In the genomic region with DNA sequence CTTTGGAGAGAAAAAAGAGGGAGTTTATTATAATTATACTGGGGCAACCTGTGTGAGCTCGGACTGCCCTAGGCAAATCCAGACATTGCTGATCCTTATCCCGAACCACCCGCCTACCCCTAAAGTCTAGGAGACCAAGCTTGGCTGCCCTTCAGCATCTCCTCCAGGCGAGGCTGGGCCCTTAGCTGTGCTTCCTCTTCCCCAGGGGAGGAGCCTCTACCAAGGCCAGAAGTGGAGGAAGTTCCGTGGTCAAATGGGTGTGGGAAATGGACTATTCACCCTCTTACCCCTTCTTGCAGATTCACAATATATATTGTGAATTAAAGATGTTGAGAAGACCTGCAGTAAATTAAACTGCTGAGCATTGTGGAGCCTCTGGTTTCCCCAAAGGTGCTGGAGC, we compare ENCODE assay signal across 2 cellular contexts.
TF ChIP-seq lines count a peak whose summit lies in the region.

No MANE protein-coding gene starts in this region.

TF ChIP-seq in HepG2, 621 proteins besides CTCF, POLR2A, EP300 and RAD21:
- TF ChIP-seq RXRA (CRISPR knock-in tag; IDR thresholded peaks at IDR 0.05) (no peak), ZNF207 (IDR thresholded peaks at IDR 0.05; ENCODE audit: borderline replicate concordance) (no peak), ZNF780A (CRISPR knock-in tag; IDR thresholded peaks at IDR 0.05) (no peak), MEF2D (CRISPR knock-in tag; IDR thresholded peaks at IDR 0.05) (no peak), GTF2F1 (IDR thresholded peaks at IDR 0.05; ENCODE audit: low read length) (no peak), ZNF3 (CRISPR knock-in tag; IDR thresholded peaks at IDR 0.05) (no peak), TGIF2 (CRISPR knock-in tag; IDR thresholded peaks at IDR 0.05) (no peak), ATF7 (IDR thresholded peaks at IDR 0.05) (no peak), ATF7 (CRISPR knock-in tag; IDR thresholded peaks at IDR 0.05) (no peak), ZBTB1 (CRISPR knock-in tag; IDR thresholded peaks at IDR 0.05; ENCODE audit: borderline replicate concordance) (no peak), NR2F1 (CRISPR knock-in tag; IDR thresholded peaks at IDR 0.05) (no peak), RARG (CRISPR knock-in tag; IDR thresholded peaks at IDR 0.05; ENCODE audit: low read depth) (no peak), IRF2 (CRISPR knock-in tag; IDR thresholded peaks at IDR 0.05) (no peak), ZNF704 (CRISPR knock-in tag; IDR thresholded peaks at IDR 0.05; ENCODE audit: borderline replicate concordance) (no peak), TAF1 (CRISPR knock-in tag; IDR thresholded peaks at IDR 0.05) (no peak), DMAP1 (CRISPR knock-in tag; IDR thresholded peaks at IDR 0.05) (no peak)
- TF ChIP-seq, protein P1, sequence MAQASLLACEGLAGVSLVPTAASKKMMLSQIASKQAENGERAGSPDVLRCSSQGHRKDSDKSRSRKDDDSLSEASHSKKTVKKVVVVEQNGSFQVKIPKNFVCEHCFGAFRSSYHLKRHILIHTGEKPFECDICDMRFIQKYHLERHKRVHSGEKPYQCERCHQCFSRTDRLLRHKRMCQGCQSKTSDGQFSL (CRISPR knock-in tag; IDR thresholded peaks at IDR 0.05) = no peak
- TF ChIP-seq, protein P2, sequence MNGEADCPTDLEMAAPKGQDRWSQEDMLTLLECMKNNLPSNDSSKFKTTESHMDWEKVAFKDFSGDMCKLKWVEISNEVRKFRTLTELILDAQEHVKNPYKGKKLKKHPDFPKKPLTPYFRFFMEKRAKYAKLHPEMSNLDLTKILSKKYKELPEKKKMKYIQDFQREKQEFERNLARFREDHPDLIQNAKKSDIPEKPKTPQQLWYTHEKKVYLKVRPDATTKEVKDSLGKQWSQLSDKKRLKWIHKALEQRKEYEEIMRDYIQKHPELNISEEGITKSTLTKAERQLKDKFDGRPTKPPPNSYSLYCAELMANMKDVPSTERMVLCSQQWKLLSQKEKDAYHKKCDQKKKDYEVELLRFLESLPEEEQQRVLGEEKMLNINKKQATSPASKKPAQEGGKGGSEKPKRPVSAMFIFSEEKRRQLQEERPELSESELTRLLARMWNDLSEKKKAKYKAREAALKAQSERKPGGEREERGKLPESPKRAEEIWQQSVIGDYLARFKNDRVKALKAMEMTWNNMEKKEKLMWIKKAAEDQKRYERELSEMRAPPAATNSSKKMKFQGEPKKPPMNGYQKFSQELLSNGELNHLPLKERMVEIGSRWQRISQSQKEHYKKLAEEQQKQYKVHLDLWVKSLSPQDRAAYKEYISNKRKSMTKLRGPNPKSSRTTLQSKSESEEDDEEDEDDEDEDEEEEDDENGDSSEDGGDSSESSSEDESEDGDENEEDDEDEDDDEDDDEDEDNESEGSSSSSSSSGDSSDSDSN (CRISPR knock-in tag; IDR thresholded peaks at IDR 0.05) = no peak
- TF ChIP-seq, protein P3, sequence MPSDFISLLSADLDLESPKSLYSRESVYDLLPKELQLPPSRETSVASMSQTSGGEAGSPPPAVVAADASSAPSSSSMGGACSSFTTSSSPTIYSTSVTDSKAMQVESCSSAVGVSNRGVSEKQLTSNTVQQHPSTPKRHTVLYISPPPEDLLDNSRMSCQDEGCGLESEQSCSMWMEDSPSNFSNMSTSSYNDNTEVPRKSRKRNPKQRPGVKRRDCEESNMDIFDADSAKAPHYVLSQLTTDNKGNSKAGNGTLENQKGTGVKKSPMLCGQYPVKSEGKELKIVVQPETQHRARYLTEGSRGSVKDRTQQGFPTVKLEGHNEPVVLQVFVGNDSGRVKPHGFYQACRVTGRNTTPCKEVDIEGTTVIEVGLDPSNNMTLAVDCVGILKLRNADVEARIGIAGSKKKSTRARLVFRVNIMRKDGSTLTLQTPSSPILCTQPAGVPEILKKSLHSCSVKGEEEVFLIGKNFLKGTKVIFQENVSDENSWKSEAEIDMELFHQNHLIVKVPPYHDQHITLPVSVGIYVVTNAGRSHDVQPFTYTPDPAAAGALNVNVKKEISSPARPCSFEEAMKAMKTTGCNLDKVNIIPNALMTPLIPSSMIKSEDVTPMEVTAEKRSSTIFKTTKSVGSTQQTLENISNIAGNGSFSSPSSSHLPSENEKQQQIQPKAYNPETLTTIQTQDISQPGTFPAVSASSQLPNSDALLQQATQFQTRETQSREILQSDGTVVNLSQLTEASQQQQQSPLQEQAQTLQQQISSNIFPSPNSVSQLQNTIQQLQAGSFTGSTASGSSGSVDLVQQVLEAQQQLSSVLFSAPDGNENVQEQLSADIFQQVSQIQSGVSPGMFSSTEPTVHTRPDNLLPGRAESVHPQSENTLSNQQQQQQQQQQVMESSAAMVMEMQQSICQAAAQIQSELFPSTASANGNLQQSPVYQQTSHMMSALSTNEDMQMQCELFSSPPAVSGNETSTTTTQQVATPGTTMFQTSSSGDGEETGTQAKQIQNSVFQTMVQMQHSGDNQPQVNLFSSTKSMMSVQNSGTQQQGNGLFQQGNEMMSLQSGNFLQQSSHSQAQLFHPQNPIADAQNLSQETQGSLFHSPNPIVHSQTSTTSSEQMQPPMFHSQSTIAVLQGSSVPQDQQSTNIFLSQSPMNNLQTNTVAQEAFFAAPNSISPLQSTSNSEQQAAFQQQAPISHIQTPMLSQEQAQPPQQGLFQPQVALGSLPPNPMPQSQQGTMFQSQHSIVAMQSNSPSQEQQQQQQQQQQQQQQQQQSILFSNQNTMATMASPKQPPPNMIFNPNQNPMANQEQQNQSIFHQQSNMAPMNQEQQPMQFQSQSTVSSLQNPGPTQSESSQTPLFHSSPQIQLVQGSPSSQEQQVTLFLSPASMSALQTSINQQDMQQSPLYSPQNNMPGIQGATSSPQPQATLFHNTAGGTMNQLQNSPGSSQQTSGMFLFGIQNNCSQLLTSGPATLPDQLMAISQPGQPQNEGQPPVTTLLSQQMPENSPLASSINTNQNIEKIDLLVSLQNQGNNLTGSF (CRISPR knock-in tag; IDR thresholded peaks at IDR 0.05) = no peak
TF ChIP-seq in HepG2: peak in this region for 0.

TF ChIP-seq in K562, 482 proteins besides CTCF, POLR2A, EP300 and RAD21:
- TF ChIP-seq MLLT1 (IDR thresholded peaks at IDR 0.05) (no peak), WHSC1 (IDR thresholded peaks at IDR 0.05; ENCODE audit: low read length) (no peak), RFX1 (IDR thresholded peaks at IDR 0.05) (no peak), TCF7 (IDR thresholded peaks at IDR 0.05; ENCODE audit: borderline replicate concordance) (no peak), USF2 (CRISPR knock-in tag; IDR thresholded peaks at IDR 0.05) (no peak), HEY1 (CRISPR knock-in tag; IDR thresholded peaks at IDR 0.05; ENCODE audit: borderline replicate concordance) (no peak)
- TF ChIP-seq, protein P4, sequence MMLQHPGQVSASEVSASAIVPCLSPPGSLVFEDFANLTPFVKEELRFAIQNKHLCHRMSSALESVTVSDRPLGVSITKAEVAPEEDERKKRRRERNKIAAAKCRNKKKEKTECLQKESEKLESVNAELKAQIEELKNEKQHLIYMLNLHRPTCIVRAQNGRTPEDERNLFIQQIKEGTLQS (IDR thresholded peaks at IDR 0.05) = no peak
- TF ChIP-seq, protein P4 (CRISPR knock-in tag; conservative IDR thresholded peaks at IDR 0.05) = no peak
- TF ChIP-seq, protein P5, sequence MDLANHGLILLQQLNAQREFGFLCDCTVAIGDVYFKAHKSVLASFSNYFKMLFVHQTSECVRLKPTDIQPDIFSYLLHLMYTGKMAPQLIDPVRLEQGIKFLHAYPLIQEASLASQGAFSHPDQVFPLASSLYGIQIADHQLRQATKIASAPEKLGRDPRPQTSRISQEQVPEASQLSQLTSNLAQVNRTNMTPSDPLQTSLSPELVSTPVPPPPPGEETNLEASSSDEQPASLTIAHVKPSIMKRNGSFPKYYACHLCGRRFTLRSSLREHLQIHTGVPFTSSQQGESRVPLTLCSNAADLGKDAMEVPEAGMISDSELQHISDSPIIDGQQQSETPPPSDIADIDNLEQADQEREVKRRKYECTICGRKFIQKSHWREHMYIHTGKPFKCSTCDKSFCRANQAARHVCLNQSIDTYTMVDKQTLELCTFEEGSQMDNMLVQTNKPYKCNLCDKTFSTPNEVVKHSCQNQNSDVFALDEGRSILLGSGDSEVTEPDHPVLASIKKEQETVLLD (IDR thresholded peaks at IDR 0.05) = no peak
